8 cellular contexts compared by ENCODE assay signal in genomic region chr12:93979189-93979588, GRCh38.
DNase-seq lines count a peak whose midpoint lies in the region; ATAC-seq and TF ChIP-seq lines count a peak whose summit lies in the region.

No MANE protein-coding gene starts in this region.

- peak overlapping the region in 1 of 12 donors; percentile 7 for H3K27ac ChIP-seq in heart left ventricle
- no peak overlapping the region for H3K27ac ChIP-seq in upper lobe of right lung

- H3K4me3 ChIP-seq in heart left ventricle (no peak overlapping the region), WI38 (ENCODE audit: low read depth, low read length) (no peak overlapping the region), upper lobe of right lung (no peak overlapping the region)

- DNase-seq in heart left ventricle: no peak
- no peak for DNase-seq in cardiac septum (ENCODE audit: low spot score)
- no peak for DNase-seq in left ventricle myocardium superior
- no peak for DNase-seq in upper lobe of right lung
- DNase-seq in AG08396 (ENCODE audit: low spot score): no peak
- DNase-seq in anterior cingulate cortex (lab: John Stamatoyannopoulos, UW): no peak

- no peak for TF ChIP-seq POLR2A in heart left ventricle (IDR thresholded peaks at IDR 0.05)

- no peaks in the 10 kb centered on the region for H3K9me3 ChIP-seq in heart left ventricle
- no peaks in the 10 kb centered on the region for H3K9me3 ChIP-seq in upper lobe of right lung

- no peaks in the 10 kb centered on the region for H3K27me3 ChIP-seq in heart left ventricle
- H3K27me3 ChIP-seq in upper lobe of right lung: no peaks in the 10 kb centered on the region

- ATAC-seq in heart left ventricle (peak in 2 of 4 donors; percentile 36), left ventricle myocardium superior (peak; percentile 16), upper lobe of right lung (no peak), HG03460 (IDR thresholded peaks at IDR 0.05; ENCODE audit: unreplicated experiment) (no peak)

- H3K36me3 ChIP-seq in heart left ventricle: no peaks in the 10 kb centered on the region
- no peaks in the 10 kb centered on the region for H3K36me3 ChIP-seq in upper lobe of right lung

- 58 to 74% (median 65%) methylated on average over 2 of the region's 2 CpGs for WGBS in heart left ventricle, 4 donors

- peak; percentile 26 to 73 (median 58) for TF ChIP-seq CTCF in heart left ventricle (IDR thresholded peaks at IDR 0.05)
- TF ChIP-seq CTCF in WI38 (IDR thresholded peaks at IDR 0.05; ENCODE audit: low read depth, low read length): 0 out of 2 replicates have a peak, but pooled peaks have one; percentile 34
- TF ChIP-seq CTCF in upper lobe of right lung (IDR thresholded peaks at IDR 0.05): peak; percentile 44

- intact Hi-C loops in heart left ventricle (cut with DNase I): loop anchor here (1.0 to 10.0 kb wide), 18 partner anchors 64 to 477 kb away; partner anchors contain the start of gene CRADD (in 3 of the 10)
- intact Hi-C loops in cardiac septum (cut with DNase I): loop anchor here (2.0 to 10.0 kb wide), 5 partner anchors 123 to 477 kb away; partner anchors contain the start of gene CRADD
- intact Hi-C loops in left ventricle myocardium superior (cut with micrococcal nuclease): loop anchor here (10.0 kb wide), 1 partner anchor 204 kb away; no protein-coding TSS in a partner anchor
- intact Hi-C loops in upper lobe of right lung (cut with DNase I): no loop called here

- peaks cover 0 to 16% (median 5%) of the 10 kb centered on the region in 12 donors for H3K4me1 ChIP-seq in heart left ventricle
- H3K4me1 ChIP-seq in upper lobe of right lung: peaks cover 4% of the 10 kb centered on the region
